In the genomic region with DNA sequence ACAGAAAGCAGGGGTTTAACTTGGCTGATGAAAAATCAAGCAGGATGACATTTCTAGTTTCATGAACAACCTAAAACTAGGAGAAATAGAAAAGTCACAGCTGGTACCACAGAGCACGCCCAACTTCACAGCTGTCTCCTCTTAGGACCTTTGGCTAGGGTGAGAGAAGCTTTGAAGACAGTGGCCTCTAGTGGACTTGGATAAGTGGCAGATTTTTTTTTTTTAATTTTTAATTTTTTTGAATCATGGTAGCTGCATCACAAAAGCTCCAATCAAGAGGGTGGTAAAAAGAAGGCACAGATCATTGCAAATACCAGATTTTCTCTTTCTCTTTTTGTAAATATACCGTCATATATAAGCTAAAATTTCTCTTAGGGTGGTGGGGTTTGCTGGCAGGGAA, we compare ENCODE assay signal across 10 cellular contexts. TPM values are rescaled to one million over a fixed set of nuclear protein-coding genes. Genes with fewer than 3 reads are reported as not detected.
A peak's percentile ranks its signal among the peaks of the same experiment; 100 is the strongest.
DNase-seq lines count a peak whose midpoint lies in the region; ATAC-seq, FAIRE-seq and TF ChIP-seq lines count a peak whose summit lies in the region.
"Had no signal": no experiment of that assay in that cellular context is flagged by ENCODE, and none has a peak within 500 bp of the region (broad histone marks: within the 10 kb centered on the region; RNA-seq: fewer than 3 reads in every experiment).

No MANE protein-coding gene starts in this region.

- in situ Hi-C loops in transverse colon (cut with MboI; ENCODE audit: low pct_ligation_motif_present in 1 of 4, low pct_unique_long_range_greater_than_20kb in 1 of 4, low sequenced_read_pairs in 3 of 4): loop anchor here in 2 of 4 donors (25.0 kb wide), 1 partner anchor 148 kb away; no protein-coding TSS in a partner anchor

- intact Hi-C loops in transverse colon (cut with DNase I; ENCODE audit: low total_unique reads): no loop called here

- no peaks in the 10 kb centered on the region for H3K27me3 ChIP-seq in transverse colon

- peak; percentile 4 for TF ChIP-seq CTCF in GM12864 (IDR thresholded peaks at IDR 0.05; ENCODE audit: low read depth, low read length, missing control alignments)
- peak; percentile 27 for TF ChIP-seq CTCF in foreskin fibroblast (IDR thresholded peaks at IDR 0.05; ENCODE audit: low read depth, low read length)
- TF ChIP-seq CTCF in transverse colon (IDR thresholded peaks at IDR 0.05): peak in 1 of 5 experiments; percentile 8

- DNase-seq in A172 (ENCODE audit: low spot score) (peak; percentile 10), GM12864 (ENCODE audit: low read depth) (no peak), RKO (ENCODE audit: low spot score) (peak; percentile 68), foreskin fibroblast (peak in 1 of 2 donors; percentile 48), HTR-8/SVneo (ENCODE audit: insufficient read length, low spot score) (no peak), transverse colon (no peak)
- no peak for DNase-seq in activated CD8-positive, alpha-beta memory T cell treated with anti-CD3 and anti-CD28 coated beads for 24 hours
- DNase-seq: cerebellar nuclear complex, T-cell had no signal

- FAIRE-seq in HTR-8/SVneo (lab: Jason Lieb, UNC): no peak

- TF ChIP-seq POLR2A in transverse colon (IDR thresholded peaks at IDR 0.05): no peak

- no peaks in the 10 kb centered on the region for H3K9me3 ChIP-seq in transverse colon

- no peak for TF ChIP-seq EP300 in transverse colon (IDR thresholded peaks at IDR 0.05; ENCODE audit: low read depth)

- WGBS in transverse colon (ENCODE audit: low coverage in 1 of 2), 2 donors: 60 to 62% methylated on average over 1 to 2 of the region's 2 CpGs

- H3K36me3 ChIP-seq in transverse colon: no peaks in the 10 kb centered on the region

- no peaks in the 10 kb centered on the region for H3K4me1 ChIP-seq in transverse colon

- H3K4me3 ChIP-seq in GM12864 (ENCODE audit: low read depth, low read length): no peak overlapping the region
- H3K4me3 ChIP-seq in foreskin fibroblast (ENCODE audit: low read depth in 1 of 2, low read length in 2 of 2): no peak overlapping the region
- no peak overlapping the region for H3K4me3 ChIP-seq in transverse colon

- no peak for ATAC-seq in GM19452 (IDR thresholded peaks at IDR 0.05; ENCODE audit: unreplicated experiment)
- ATAC-seq: T-cell had no signal

- H3K27ac ChIP-seq in transverse colon: no peak overlapping the region

RNA-seq across cellular contexts. Expression of a gene that starts 20.2 kb away (rescaled TPM):
- 0.86 and 1.4 TPM in 2 replicates for total RNA-seq in A172 (2014; rRNA removed; shearing (Covaris generic))
- total RNA-seq in transverse colon: under 1 TPM in 2 of 4 donors, not detected in 2; 0.14 to 0.16 TPM

Comparison
In these comparisons a context has a peak if more than half of its experiments do, and no peak if none do; other contexts are left out.
1. DNase-seq: peak in A172 (single experiment) and RKO (single experiment); none in GM12864 (single experiment), activated CD8-positive, alpha-beta memory T cell treated with anti-CD3 and anti-CD28 coated beads for 24 hours (single experiment), HTR-8/SVneo (single experiment) and transverse colon (single experiment).